11 cellular contexts compared by ENCODE assay signal in the genomic region with DNA sequence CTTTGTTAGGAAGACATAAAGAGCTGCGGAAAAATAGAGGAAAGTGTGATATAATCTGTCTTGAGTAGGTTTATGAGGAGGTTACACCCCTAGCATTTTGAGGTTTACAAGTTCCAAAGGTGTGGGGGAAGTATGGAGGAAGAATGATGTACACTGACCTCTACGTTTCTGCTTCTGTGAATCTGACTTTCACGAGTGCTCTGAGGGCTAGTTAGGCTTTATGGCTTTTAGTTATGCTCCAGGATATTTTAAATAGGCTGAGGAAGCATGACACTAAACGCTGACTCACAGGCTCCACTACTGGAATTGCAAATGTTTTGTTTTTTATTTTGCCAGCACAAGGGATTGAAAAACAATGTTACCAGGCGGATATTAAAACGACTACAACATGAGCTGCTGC. TPM values are rescaled to one million over a fixed set of nuclear protein-coding genes. Genes with fewer than 3 reads are reported as not detected.
DNase-seq lines count a peak whose midpoint lies in the region; ATAC-seq, FAIRE-seq and TF ChIP-seq lines count a peak whose summit lies in the region.
"Had no signal": no experiment of that assay in that cellular context is flagged by ENCODE, and none has a peak within 500 bp of the region (broad histone marks: within the 10 kb centered on the region; RNA-seq: fewer than 3 reads in every experiment).

No MANE protein-coding gene starts in this region.

- in situ Hi-C loops in K562 (cut with MboI) (no loop called here), G401 (cut with HindIII; ENCODE audit: low sequenced_read_pairs) (no loop called here)

- H4K20me1 ChIP-seq in K562 (replicated peaks; ENCODE audit: control insufficient read depth, insufficient read depth, low read length) = no peaks in the 10 kb centered on the region

- TF ChIP-seq POLR2A in K562 (conservative IDR thresholded peaks at IDR 0.05) = no peak

- H3K9me1 ChIP-seq in K562 (ENCODE audit: control insufficient read depth, insufficient read depth, low read length) = no peaks in the 10 kb centered on the region

- no peak overlapping the region for H2AK5ac ChIP-seq in mesendoderm (ENCODE audit: low read length)

- H2AFZ ChIP-seq in K562 (ENCODE audit: low read depth, low read length) = no peak overlapping the region

- H3K4me2 ChIP-seq in K562 (ENCODE audit: insufficient read depth, low read length) = no peak overlapping the region
- no peak overlapping the region for H3K4me2 ChIP-seq in mesendoderm (ENCODE audit: low read length)

- H3K23ac ChIP-seq in mesendoderm (ENCODE audit: low read length) = no peak overlapping the region

- no peak overlapping the region for H2BK120ac ChIP-seq in mesendoderm (ENCODE audit: low read depth, low read length)

- no peak overlapping the region for H4K5ac ChIP-seq in mesendoderm (ENCODE audit: low read length)

- H3K4me1 ChIP-seq in HEK293 (ENCODE audit: control insufficient read depth, insufficient read depth, low read length) (peaks cover 15% of the 10 kb centered on the region), K562 (replicated peaks in 1 of 2; ENCODE audit: control insufficient read depth in 2 of 2, insufficient read depth in 2 of 2, low read length in 2 of 2) (peaks cover 0 to 2% of the 10 kb centered on the region in 2 experiments; a peak in 1 of 5 replicates), right cardiac atrium (ENCODE audit: control insufficient read depth, insufficient read depth, low read length) (peaks cover 4% of the 10 kb centered on the region), mesendoderm (ENCODE audit: control insufficient read depth, low read depth, low read length) (peaks cover 1% of the 10 kb centered on the region)
- H3K4me1 ChIP-seq in effector memory CD4-positive, alpha-beta T cell (ENCODE audit: control insufficient read depth, insufficient read depth, low read length, poor library complexity, severe bottlenecking) = no peaks in the 10 kb centered on the region

- H2BK5ac ChIP-seq in mesendoderm (ENCODE audit: low read length) = no peak overlapping the region

- H4K8ac ChIP-seq in mesendoderm (ENCODE audit: low read depth, low read length) = no peak overlapping the region

- H3K36me3 ChIP-seq in HEK293 (ENCODE audit: control insufficient read depth in 2 of 2, insufficient read depth in 1 of 2, low read length in 2 of 2) (peaks cover 0 to 34% of the 10 kb centered on the region in 2 experiments; a peak in 1 of 3 replicates), K562 (ENCODE audit: control insufficient read depth, insufficient read depth, low read length) (peaks cover 35% of the 10 kb centered on the region), mesendoderm (ENCODE audit: control insufficient read depth, insufficient read depth, low read length) (no peaks in the 10 kb centered on the region)
- H3K36me3 ChIP-seq in effector memory CD4-positive, alpha-beta T cell (ENCODE audit: control insufficient read depth, insufficient read depth, low read length) = no peaks in the 10 kb centered on the region

- BruUV-seq in K562 (replicated peaks; lab: Mats Ljungman, UMichigan) = no TSS peak

- POLR2A ChIA-PET in HEK293 (lab: Yijun Ruan, JAX) (no interaction called here), K562 (lab: Yijun Ruan, JAX) (no interaction called here)

- CTCF ChIA-PET in HEK293 (lab: Yijun Ruan, JAX) = interaction anchor here (0.5 kb wide), 1 partner anchor 9 kb away, joined by 3 read pairs; no protein-coding TSS in a partner anchor
- CTCF ChIA-PET in K562 (lab: Yijun Ruan, JAX; ENCODE audit: low intra/inter-chr PET ratio) = no interaction called here

- no peak overlapping the region for H3K4ac ChIP-seq in mesendoderm (ENCODE audit: low read depth, low read length)

- H3K56ac ChIP-seq in mesendoderm (ENCODE audit: low read length) = no peak overlapping the region

- ATAC-seq in K562 (peak; percentile 35; the same call in 2 of the 3 replicates), right cardiac atrium (peak; percentile 49 to 75)
- ATAC-seq: activated naive CD4-positive, alpha-beta T cell treated with anti-CD3 and anti-CD28 coated beads, Interleukin-2, amount 50 U/mL, for 72 hours; GM12878 had no signal

- intact Hi-C loops in K562 (cut with micrococcal nuclease) = no loop called here
- intact Hi-C loops in right cardiac atrium (cut with DNase I) = no loop called here

- no peak for TF ChIP-seq CTCF in HEK293 (tag by site-specific recombination; IDR thresholded peaks at IDR 0.05)
- no peak for TF ChIP-seq CTCF in K562 (IDR thresholded peaks at IDR 0.05 in 2 of 3, conservative IDR thresholded peaks at IDR 0.05 in 1 of 3; ENCODE audit: insufficient read depth in 2 of 3, low read depth in 1 of 3, low read length in 3 of 3)

- no peak for TF ChIP-seq RAD21 in K562 (CRISPR knock-in tag; conservative IDR thresholded peaks at IDR 0.05 in 1 of 2, IDR thresholded peaks at IDR 0.05 in 1 of 2)

- TF ChIP-seq EP300 in K562 (IDR thresholded peaks at IDR 0.05; ENCODE audit: low read length) = no peak

- H3K79me1 ChIP-seq in mesendoderm (ENCODE audit: low read length) = no peaks in the 10 kb centered on the region

- no peak overlapping the region for H2BK15ac ChIP-seq in mesendoderm (replicated peaks; ENCODE audit: low read depth)

- H3K9ac ChIP-seq in K562 (ENCODE audit: insufficient read depth in 1 of 2, low read depth in 2 of 2, low read length in 2 of 2) (no peak overlapping the region), mesendoderm (ENCODE audit: low read length) (no peak overlapping the region)

- H3K27me3 ChIP-seq in K562 (ENCODE audit: control insufficient read depth in 2 of 2, insufficient read depth in 2 of 2, low read length in 2 of 2) = no peaks in the 10 kb centered on the region
- no peaks in the 10 kb centered on the region for H3K27me3 ChIP-seq in right cardiac atrium (ENCODE audit: control insufficient read depth, insufficient read depth)
- no peaks in the 10 kb centered on the region for H3K27me3 ChIP-seq in effector memory CD4-positive, alpha-beta T cell (replicated peaks; ENCODE audit: control insufficient read depth, insufficient read depth, low read length, poor library complexity, severe bottlenecking)
- H3K27me3 ChIP-seq in mesendoderm (ENCODE audit: insufficient read depth, low read length, poor library complexity) = no peaks in the 10 kb centered on the region

- H3K4me3 ChIP-seq in HEK293 (ENCODE audit: low read depth, low read length) (no peak overlapping the region), K562 (no peak overlapping the region), right cardiac atrium (ENCODE audit: low read length) (no peak overlapping the region), mesendoderm (ENCODE audit: low read length) (no peak overlapping the region)
- no peak overlapping the region for H3K4me3 ChIP-seq in effector memory CD4-positive, alpha-beta T cell (ENCODE audit: insufficient read depth, low read depth, low read length, poor library complexity, severe bottlenecking)
- H3K4me3 ChIP-seq: GM12878 had no signal

- DNase-seq in K562 (ENCODE audit: extremely low read depth in 1 of 4, low spot score in 3 of 4) (no peak), right cardiac atrium (no peak), stromal cell of bone marrow (ENCODE audit: low read depth) (peak; percentile 81), NCI-H1092 (lab: John Stamatoyannopoulos, UW) (no peak), G401 (ENCODE audit: low spot score) (no peak), mesendoderm (no peak)
- DNase-seq in effector memory CD4-positive, alpha-beta T cell = no peak
- DNase-seq: NCI-H2029 had no signal

- H3K18ac ChIP-seq in mesendoderm (ENCODE audit: low read length) = no peak overlapping the region

- H3K27ac ChIP-seq in HEK293 (ENCODE audit: extremely low read depth, low read depth, low read length) (peak overlapping the region; percentile 27), K562 (ENCODE audit: extremely low read depth, low read depth, low read length) (no peak overlapping the region), right cardiac atrium (ENCODE audit: low read length) (peak overlapping the region; percentile 51), mesendoderm (ENCODE audit: low read depth, low read length) (no peak overlapping the region)
- H3K27ac ChIP-seq in effector memory CD4-positive, alpha-beta T cell (ENCODE audit: insufficient read depth, low read length, poor library complexity, severe bottlenecking) = no peak overlapping the region

- no peak for FAIRE-seq in K562 (lab: Jason Lieb, UNC)

- 48% methylated on average over 6 of the region's 6 CpGs for WGBS in K562 (ENCODE audit: insufficient coverage, low coverage, missing lambda C conversion rate)
- 39% methylated on average over 6 of the region's 6 CpGs for WGBS in right cardiac atrium
- no CpG with 5 or more reads among the region's 6 CpGs for WGBS in mesendoderm (ENCODE audit: extremely low coverage, insufficient coverage, low lambda C conversion rate)

- H3K9me3 ChIP-seq in HEK293 (ENCODE audit: control insufficient read depth, insufficient read depth, low read depth, low read length) (no peaks in the 10 kb centered on the region), K562 (replicated peaks; ENCODE audit: control insufficient read depth, insufficient read depth, low read depth, low read length) (no peaks in the 10 kb centered on the region), right cardiac atrium (ENCODE audit: control insufficient read depth, low read length) (no peaks in the 10 kb centered on the region)
- H3K9me3 ChIP-seq in effector memory CD4-positive, alpha-beta T cell (ENCODE audit: control insufficient read depth, low read length) = no peaks in the 10 kb centered on the region

- H3K79me2 ChIP-seq in K562 (ENCODE audit: control insufficient read depth, insufficient read depth, low read length) = no peaks in the 10 kb centered on the region
- H3K79me2 ChIP-seq in mesendoderm (ENCODE audit: control insufficient read depth, insufficient read depth, low read length) = no peaks in the 10 kb centered on the region

RNA-seq across cellular contexts. Expression of gene UTS2B, which starts 46.4 kb away (rescaled TPM):
- total RNA-seq in K562 (2011; cell fraction: chromatin; rRNA removed; ENCODE audit: low replicate concordance) = not detected in 2 replicates
- total RNA-seq in K562 (2011; cell fraction: nucleolus; rRNA removed) = 0.53 TPM in 1 of 2 replicates, not detected in the other
- not detected in 2 replicates for total RNA-seq in K562 (2011; cell fraction: nucleoplasm; rRNA removed)
- total RNA-seq in K562 (2014; rRNA removed) (not detected in 2 replicates), K562 (2014; rRNA removed; fragmentation: Illumina TruSeq; extraction: Trizol) (not detected in 2 replicates), K562 (2015; rRNA removed; fragmentation: Illumina TruSeq; extraction: Trizol) (not detected in 2 replicates), K562 (2021) (not detected in 2 replicates), right cardiac atrium (1 to 10 TPM in 1 of 4 donors, under 1 TPM in 3; 0.39 to 1.2 (median 0.43) TPM)
- polyA plus RNA-seq in K562 (2011; rRNA removed) (0.06 TPM in 1 of 2 replicates, not detected in the other), K562 (2014; fragmentation: Illumina TruSeq; extraction: Trizol) (not detected in 2 replicates), K562 (2014; fragmentation: Nextera tagmentation; extraction: Ambion mirVana) (not detected), K562 (2014; rRNA removed) (not detected in 2 replicates), right cardiac atrium (0.16 TPM)
- polyA plus RNA-seq in K562 (2011; cell fraction: cytosol; rRNA removed) = not detected in 2 replicates
- polyA plus RNA-seq in K562 (2011; cell fraction: nucleus; rRNA removed) = 0.27 TPM in 1 of 2 replicates, not detected in the other
- 0.24 TPM in 1 of 2 replicates, not detected in the other for polyA plus RNA-seq in K562 (2012)
- polyA minus RNA-seq in K562 (2011; rRNA and poly(A)+ RNA removed) = 0.15 and 0.28 TPM in 2 replicates
- not detected in 2 replicates for polyA minus RNA-seq in K562 (2011; cell fraction: cytosol; rRNA and poly(A)+ RNA removed)
- not detected in 2 replicates for polyA minus RNA-seq in K562 (2011; cell fraction: nucleus; rRNA and poly(A)+ RNA removed)
- total RNA-seq in G401 (2014; rRNA removed; shearing (Covaris generic)) = not detected in 2 replicates
- 0.04 TPM for polyA plus RNA-seq in mesendoderm (2013, experiment 1 of 2)
- polyA plus RNA-seq in mesendoderm (2013, experiment 2 of 2) = not detected
- total RNA-seq: activated naive CD4-positive, alpha-beta T cell treated with anti-CD3 and anti-CD28 coated beads, Interleukin-2, amount 50 U/mL, for 72 hours had no signal

RNA-seq across cellular contexts. Expression of gene CCDC50, which starts 47.5 kb away (rescaled TPM):
- 23.2 and 44.5 TPM in 2 replicates for total RNA-seq in K562 (2011; cell fraction: chromatin; rRNA removed; ENCODE audit: low replicate concordance)
- total RNA-seq in K562 (2011; cell fraction: nucleolus; rRNA removed) = 9.7 and 10.7 TPM in 2 replicates
- 22.4 and 32.1 TPM in 2 replicates for total RNA-seq in K562 (2011; cell fraction: nucleoplasm; rRNA removed)
- total RNA-seq in K562 (2014; rRNA removed) (50.0 and 63.4 TPM in 2 replicates), K562 (2014; rRNA removed; fragmentation: Illumina TruSeq; extraction: Trizol) (42.4 and 47.6 TPM in 2 replicates), K562 (2015; rRNA removed; fragmentation: Illumina TruSeq; extraction: Trizol) (37.1 and 37.6 TPM in 2 replicates), K562 (2021) (44.3 and 44.9 TPM in 2 replicates), right cardiac atrium (10 to 100 TPM; 47.6 to 67.5 (median 51.3) TPM)
- polyA plus RNA-seq in K562 (2011; rRNA removed) (29.4 and 38.5 TPM in 2 replicates), K562 (2014; fragmentation: Illumina TruSeq; extraction: Trizol) (39.4 and 41.9 TPM in 2 replicates), K562 (2014; fragmentation: Nextera tagmentation; extraction: Ambion mirVana) (10 to 100 TPM in 1 of 2 experiments, 1 to 10 TPM in 1; 8.4 to 10.9 TPM), K562 (2014; rRNA removed) (35.1 and 40.4 TPM in 2 replicates), right cardiac atrium (22.5 TPM)
- polyA plus RNA-seq in K562 (2011; cell fraction: cytosol; rRNA removed) = 15.9 and 22.9 TPM in 2 replicates
- polyA plus RNA-seq in K562 (2011; cell fraction: nucleus; rRNA removed) = 16.3 and 24.7 TPM in 2 replicates
- 29.2 and 45.8 TPM in 2 replicates for polyA plus RNA-seq in K562 (2012)
- 50.5 and 51.7 TPM in 2 replicates for polyA minus RNA-seq in K562 (2011; rRNA and poly(A)+ RNA removed)
- polyA minus RNA-seq in K562 (2011; cell fraction: cytosol; rRNA and poly(A)+ RNA removed) = 24.1 and 24.2 TPM in 2 replicates
- polyA minus RNA-seq in K562 (2011; cell fraction: nucleus; rRNA and poly(A)+ RNA removed) = 29.4 and 46.7 TPM in 2 replicates
- 29.1 and 47.5 TPM in 2 replicates for total RNA-seq in G401 (2014; rRNA removed; shearing (Covaris generic))
- 28.5 TPM for polyA plus RNA-seq in mesendoderm (2013, experiment 1 of 2)
- polyA plus RNA-seq in mesendoderm (2013, experiment 2 of 2) = 29.1 TPM

Comparison
In these comparisons a context has a peak if more than half of its experiments do, and no peak if none do; other contexts are left out.
1. H3K27ac ChIP-seq: peak in HEK293 (single experiment) and right cardiac atrium (single experiment); none in K562 (single experiment), effector memory CD4-positive, alpha-beta T cell (single experiment) and mesendoderm (single experiment).
2. Of the 44 proteins assayed by ChIP-seq in both K562 and HEK293: peak only in K562: none; only in HEK293: KLF1, ZBTB17 and ZBTB8A; in both: none; in neither: 41.